ENCODE assay signal across 3 cellular contexts in the genomic region with DNA sequence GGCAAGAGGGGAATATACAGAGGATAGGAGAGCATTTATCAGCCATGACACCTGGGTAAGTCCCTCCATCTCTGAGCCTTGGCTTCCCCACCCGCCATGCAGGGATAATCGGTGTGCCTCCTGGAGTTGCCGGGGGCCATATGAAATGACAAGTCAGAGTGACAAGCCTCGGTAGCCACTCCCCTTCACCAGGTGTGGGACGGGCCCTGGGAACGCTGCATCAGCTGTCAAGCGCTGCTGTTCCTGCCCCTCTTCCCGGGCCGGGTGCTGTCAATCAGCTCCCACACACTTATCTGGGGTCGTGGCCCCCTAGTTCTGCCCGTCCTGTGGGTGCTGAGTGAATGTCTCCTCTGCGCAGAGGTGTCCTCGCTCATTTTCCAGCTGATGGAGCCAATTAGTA.
TF ChIP-seq lines count a peak whose summit lies in the region.

No MANE protein-coding gene starts in this region.

TF ChIP-seq in HCT116, 20 proteins besides CTCF, POLR2A, EP300 and RAD21:
- TF ChIP-seq, protein P1, sequence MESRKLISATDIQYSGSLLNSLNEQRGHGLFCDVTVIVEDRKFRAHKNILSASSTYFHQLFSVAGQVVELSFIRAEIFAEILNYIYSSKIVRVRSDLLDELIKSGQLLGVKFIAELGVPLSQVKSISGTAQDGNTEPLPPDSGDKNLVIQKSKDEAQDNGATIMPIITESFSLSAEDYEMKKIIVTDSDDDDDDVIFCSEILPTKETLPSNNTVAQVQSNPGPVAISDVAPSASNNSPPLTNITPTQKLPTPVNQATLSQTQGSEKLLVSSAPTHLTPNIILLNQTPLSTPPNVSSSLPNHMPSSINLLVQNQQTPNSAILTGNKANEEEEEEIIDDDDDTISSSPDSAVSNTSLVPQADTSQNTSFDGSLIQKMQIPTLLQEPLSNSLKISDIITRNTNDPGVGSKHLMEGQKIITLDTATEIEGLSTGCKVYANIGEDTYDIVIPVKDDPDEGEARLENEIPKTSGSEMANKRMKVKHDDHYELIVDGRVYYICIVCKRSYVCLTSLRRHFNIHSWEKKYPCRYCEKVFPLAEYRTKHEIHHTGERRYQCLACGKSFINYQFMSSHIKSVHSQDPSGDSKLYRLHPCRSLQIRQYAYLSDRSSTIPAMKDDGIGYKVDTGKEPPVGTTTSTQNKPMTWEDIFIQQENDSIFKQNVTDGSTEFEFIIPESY (IDR thresholded peaks at IDR 0.05; ENCODE audit: extremely low read depth, insufficient replicate concordance, low read length), result no peak
- TF ChIP-seq SIN3A (IDR thresholded peaks at IDR 0.05; ENCODE audit: low read depth), result no peak
- no peak for TF ChIP-seq FOSL1 (IDR thresholded peaks at IDR 0.05; ENCODE audit: low read depth)

TF ChIP-seq in GM12878, 131 proteins besides CTCF, POLR2A, EP300 and RAD21:
- TF ChIP-seq, protein P2, sequence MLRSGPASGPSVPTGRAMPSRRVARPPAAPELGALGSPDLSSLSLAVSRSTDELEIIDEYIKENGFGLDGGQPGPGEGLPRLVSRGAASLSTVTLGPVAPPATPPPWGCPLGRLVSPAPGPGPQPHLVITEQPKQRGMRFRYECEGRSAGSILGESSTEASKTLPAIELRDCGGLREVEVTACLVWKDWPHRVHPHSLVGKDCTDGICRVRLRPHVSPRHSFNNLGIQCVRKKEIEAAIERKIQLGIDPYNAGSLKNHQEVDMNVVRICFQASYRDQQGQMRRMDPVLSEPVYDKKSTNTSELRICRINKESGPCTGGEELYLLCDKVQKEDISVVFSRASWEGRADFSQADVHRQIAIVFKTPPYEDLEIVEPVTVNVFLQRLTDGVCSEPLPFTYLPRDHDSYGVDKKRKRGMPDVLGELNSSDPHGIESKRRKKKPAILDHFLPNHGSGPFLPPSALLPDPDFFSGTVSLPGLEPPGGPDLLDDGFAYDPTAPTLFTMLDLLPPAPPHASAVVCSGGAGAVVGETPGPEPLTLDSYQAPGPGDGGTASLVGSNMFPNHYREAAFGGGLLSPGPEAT (IDR thresholded peaks at IDR 0.05; ENCODE audit: low read depth), result no peak
- TF ChIP-seq SUPT20H (IDR thresholded peaks at IDR 0.05; ENCODE audit: borderline replicate concordance, control insufficient read depth, low read depth, low read length), result no peak
- TF ChIP-seq POLR2AphosphoS2 (IDR thresholded peaks at IDR 0.05; ENCODE audit: low read depth, low read length), result no peak
- no peak for TF ChIP-seq POLR2AphosphoS5 (IDR thresholded peaks at IDR 0.05; ENCODE audit: low read length)
- TF ChIP-seq RB1 (IDR thresholded peaks at IDR 0.05; ENCODE audit: borderline replicate concordance), result no peak
- TF ChIP-seq, protein P3, sequence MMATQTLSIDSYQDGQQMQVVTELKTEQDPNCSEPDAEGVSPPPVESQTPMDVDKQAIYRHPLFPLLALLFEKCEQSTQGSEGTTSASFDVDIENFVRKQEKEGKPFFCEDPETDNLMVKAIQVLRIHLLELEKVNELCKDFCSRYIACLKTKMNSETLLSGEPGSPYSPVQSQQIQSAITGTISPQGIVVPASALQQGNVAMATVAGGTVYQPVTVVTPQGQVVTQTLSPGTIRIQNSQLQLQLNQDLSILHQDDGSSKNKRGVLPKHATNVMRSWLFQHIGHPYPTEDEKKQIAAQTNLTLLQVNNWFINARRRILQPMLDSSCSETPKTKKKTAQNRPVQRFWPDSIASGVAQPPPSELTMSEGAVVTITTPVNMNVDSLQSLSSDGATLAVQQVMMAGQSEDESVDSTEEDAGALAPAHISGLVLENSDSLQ (IDR thresholded peaks at IDR 0.05), result 0 out of 2 replicates have a peak, but pooled peaks have one; percentile 10
- TF ChIP-seq MTA3 (IDR thresholded peaks at IDR 0.05; ENCODE audit: borderline replicate concordance, low read length), result no peak

TF ChIP-seq in neural cell, 6 proteins besides CTCF, POLR2A, EP300 and RAD21:
- TF ChIP-seq, protein P4, sequence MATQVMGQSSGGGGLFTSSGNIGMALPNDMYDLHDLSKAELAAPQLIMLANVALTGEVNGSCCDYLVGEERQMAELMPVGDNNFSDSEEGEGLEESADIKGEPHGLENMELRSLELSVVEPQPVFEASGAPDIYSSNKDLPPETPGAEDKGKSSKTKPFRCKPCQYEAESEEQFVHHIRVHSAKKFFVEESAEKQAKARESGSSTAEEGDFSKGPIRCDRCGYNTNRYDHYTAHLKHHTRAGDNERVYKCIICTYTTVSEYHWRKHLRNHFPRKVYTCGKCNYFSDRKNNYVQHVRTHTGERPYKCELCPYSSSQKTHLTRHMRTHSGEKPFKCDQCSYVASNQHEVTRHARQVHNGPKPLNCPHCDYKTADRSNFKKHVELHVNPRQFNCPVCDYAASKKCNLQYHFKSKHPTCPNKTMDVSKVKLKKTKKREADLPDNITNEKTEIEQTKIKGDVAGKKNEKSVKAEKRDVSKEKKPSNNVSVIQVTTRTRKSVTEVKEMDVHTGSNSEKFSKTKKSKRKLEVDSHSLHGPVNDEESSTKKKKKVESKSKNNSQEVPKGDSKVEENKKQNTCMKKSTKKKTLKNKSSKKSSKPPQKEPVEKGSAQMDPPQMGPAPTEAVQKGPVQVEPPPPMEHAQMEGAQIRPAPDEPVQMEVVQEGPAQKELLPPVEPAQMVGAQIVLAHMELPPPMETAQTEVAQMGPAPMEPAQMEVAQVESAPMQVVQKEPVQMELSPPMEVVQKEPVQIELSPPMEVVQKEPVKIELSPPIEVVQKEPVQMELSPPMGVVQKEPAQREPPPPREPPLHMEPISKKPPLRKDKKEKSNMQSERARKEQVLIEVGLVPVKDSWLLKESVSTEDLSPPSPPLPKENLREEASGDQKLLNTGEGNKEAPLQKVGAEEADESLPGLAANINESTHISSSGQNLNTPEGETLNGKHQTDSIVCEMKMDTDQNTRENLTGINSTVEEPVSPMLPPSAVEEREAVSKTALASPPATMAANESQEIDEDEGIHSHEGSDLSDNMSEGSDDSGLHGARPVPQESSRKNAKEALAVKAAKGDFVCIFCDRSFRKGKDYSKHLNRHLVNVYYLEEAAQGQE (IDR thresholded peaks at IDR 0.05; ENCODE audit: borderline replicate concordance), result no peak
- TF ChIP-seq MXI1 (conservative IDR thresholded peaks at IDR 0.05; ENCODE audit: poor library complexity, severe bottlenecking) (no peak), POLR2AphosphoS5 (IDR thresholded peaks at IDR 0.05) (no peak), EZH2 (IDR thresholded peaks at IDR 0.05; ENCODE audit: borderline replicate concordance, insufficient read depth, low read length, poor library complexity, severe bottlenecking) (no peak), SMC3 (conservative IDR thresholded peaks at IDR 0.05; ENCODE audit: poor library complexity) (no peak), TAF1 (IDR thresholded peaks at IDR 0.05; ENCODE audit: low read depth) (no peak)
TF ChIP-seq in neural cell: peak in this region for 0.
